In the genomic region with DNA sequence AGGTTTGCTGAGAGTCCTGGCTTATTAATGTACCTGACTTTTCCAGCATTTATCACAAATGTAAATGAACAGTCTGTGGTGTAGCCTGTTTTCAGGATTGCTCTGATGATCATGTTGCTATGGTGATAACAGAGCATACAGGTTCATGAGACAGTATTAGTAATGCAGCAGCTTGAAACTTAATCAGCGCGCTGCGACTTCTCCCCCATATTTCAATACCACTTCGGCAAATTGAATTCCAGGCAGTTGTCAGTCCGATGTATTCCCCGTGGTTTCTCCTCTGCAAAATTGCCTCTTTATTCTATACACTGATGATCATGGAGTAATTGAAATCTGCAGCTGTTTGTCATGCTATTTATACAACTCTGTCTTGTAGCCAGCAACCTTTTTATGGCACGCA, we compare ENCODE assay signal across 26 cellular contexts.
DNase-seq lines count a peak whose midpoint lies in the region.
"Had no signal": no experiment of that assay in that cellular context is flagged by ENCODE, and none has a peak within 500 bp of the region (broad histone marks: within the 10 kb centered on the region; RNA-seq: fewer than 3 reads in every experiment).

No MANE protein-coding gene starts in this region.

- in situ Hi-C loops in G401 (cut with HindIII; ENCODE audit: low sequenced_read_pairs), result no loop called here

- no peaks in the 10 kb centered on the region for H3K36me3 Mint-ChIP-seq in activated CD4-positive, alpha-beta memory T cell treated with anti-CD3 and anti-CD28 coated beads, Interleukin-2, amount 10 ng/mL, durations not matched to agents 7 days and 5 days (ENCODE audit: low read depth)
- H3K36me3 Mint-ChIP-seq: activated naive CD4-positive, alpha-beta T cell treated with anti-CD3 and anti-CD28 coated beads, Interleukin-2, amount 10 ng/mL, durations not matched to agents 7 days and 5 days; memory B cell; naive thymus-derived CD4-positive, alpha-beta T cell had no signal

- H3K4me1 Mint-ChIP-seq in activated CD4-positive, alpha-beta memory T cell treated with anti-CD3 and anti-CD28 coated beads, Interleukin-2, amount 10 ng/mL, durations not matched to agents 7 days and 5 days, result no peaks in the 10 kb centered on the region
- H3K4me1 Mint-ChIP-seq: activated naive CD4-positive, alpha-beta T cell treated with anti-CD3 and anti-CD28 coated beads, Interleukin-2, amount 10 ng/mL, durations not matched to agents 7 days and 5 days; central memory CD8-positive, alpha-beta T cell; memory B cell; naive thymus-derived CD4-positive, alpha-beta T cell had no signal

- no peak overlapping the region for H3K27ac Mint-ChIP-seq in activated CD4-positive, alpha-beta memory T cell treated with anti-CD3 and anti-CD28 coated beads, Interleukin-2, amount 10 ng/mL, durations not matched to agents 7 days and 5 days
- H3K27ac Mint-ChIP-seq: activated CD8-positive, alpha-beta T cell treated with anti-CD3 and anti-CD28 coated beads, Interleukin-2, amount 10 ng/mL, durations not matched to agents 7 days and 5 days; activated naive CD4-positive, alpha-beta T cell treated with anti-CD3 and anti-CD28 coated beads, Interleukin-2, amount 10 ng/mL, durations not matched to agents 7 days and 5 days; memory B cell; naive thymus-derived CD4-positive, alpha-beta T cell had no signal

- CTCF ChIA-PET in activated CD4-positive, alpha-beta memory T cell treated with anti-CD3 and anti-CD28 coated beads, Interleukin-2, amount 10 ng/mL, durations not matched to agents 7 days and 5 days (lab: Charles Lee), result no interaction called here

- H3K4me3 Mint-ChIP-seq in activated CD4-positive, alpha-beta memory T cell treated with anti-CD3 and anti-CD28 coated beads, Interleukin-2, amount 10 ng/mL, durations not matched to agents 7 days and 5 days, result no peak overlapping the region
- H3K4me3 Mint-ChIP-seq: activated CD8-positive, alpha-beta T cell treated with anti-CD3 and anti-CD28 coated beads, Interleukin-2, amount 10 ng/mL, durations not matched to agents 7 days and 5 days; activated naive CD4-positive, alpha-beta T cell treated with anti-CD3 and anti-CD28 coated beads, Interleukin-2, amount 10 ng/mL, durations not matched to agents 7 days and 5 days; activated T-cell treated with anti-CD3 and anti-CD28 coated beads, Interleukin-2, amount 50 U/mL, for 4 hours; central memory CD8-positive, alpha-beta T cell; memory B cell; naive thymus-derived CD4-positive, alpha-beta T cell had no signal

- DNase-seq in DMS53 (lab: John Stamatoyannopoulos, UW), result peak; percentile 4
- no peak for DNase-seq in DMS53 treated with DMSO at 0.1 percent for 48 hours (lab: John Stamatoyannopoulos, UW; ENCODE audit: unreplicated experiment)
- peak; percentile 64 for DNase-seq in NCI-H146 (lab: John Stamatoyannopoulos, UW)
- peak; percentile 6 for DNase-seq in NCI-H774 (lab: John Stamatoyannopoulos, UW)
- peak; percentile 30 for DNase-seq in kidney tubule cell (ENCODE audit: low spot score)
- no peak for DNase-seq in activated CD4-positive, alpha-beta memory T cell treated with anti-CD3 and anti-CD28 coated beads, Interleukin-2, amount 10 ng/mL, durations not matched to agents 7 days and 5 days
- DNase-seq in G401 (ENCODE audit: low spot score), result no peak
- DNase-seq in activated effector memory CD4-positive, alpha-beta T cell treated with anti-CD3 and anti-CD28 coated beads, Interleukin-2, amount 50 U/mL, for 16 hours, result no peak
- DNase-seq: activated CD8-positive, alpha-beta T cell treated with anti-CD3 and anti-CD28 coated beads, Interleukin-2, amount 10 ng/mL, durations not matched to agents 7 days and 5 days; activated naive CD4-positive, alpha-beta T cell treated with anti-CD3 and anti-CD28 coated beads, Interleukin-2, amount 10 ng/mL, durations not matched to agents 7 days and 5 days; activated T-cell treated with anti-CD3 and anti-CD28 coated beads, Interleukin-2, amount 50 U/mL, for 4 hours; anterior cingulate cortex; COR-L47; dorsolateral prefrontal cortex; erythroblast; Kasumi-1; kidney glomerular epithelial cell; naive thymus-derived CD4-positive, alpha-beta T cell; NCI-H1048; NK-92 treated with Interleukin-12 subunit alpha and Interleukin-12 subunit beta, amount 100 ng/mL, for 24 hours; right cardiac atrium; stimulated activated CD4-positive, alpha-beta T cell treated with anti-CD3 and anti-CD28 coated beads, Interleukin-12 subunit alpha, Interleukin-12 subunit beta, amount 100 ng/mL, for 4 hours; SW 1271; upper lobe of left lung had no signal

- H3K27me3 Mint-ChIP-seq in activated CD4-positive, alpha-beta memory T cell treated with anti-CD3 and anti-CD28 coated beads, Interleukin-2, amount 10 ng/mL, durations not matched to agents 7 days and 5 days, result no peaks in the 10 kb centered on the region
- H3K27me3 Mint-ChIP-seq: activated naive CD4-positive, alpha-beta T cell treated with anti-CD3 and anti-CD28 coated beads, Interleukin-2, amount 10 ng/mL, durations not matched to agents 7 days and 5 days had no signal

- POLR2A ChIA-PET in activated CD4-positive, alpha-beta memory T cell treated with anti-CD3 and anti-CD28 coated beads, Interleukin-2, amount 10 ng/mL, durations not matched to agents 7 days and 5 days (lab: Charles Lee), result no interaction called here

- H3K9me3 Mint-ChIP-seq in activated CD4-positive, alpha-beta memory T cell treated with anti-CD3 and anti-CD28 coated beads, Interleukin-2, amount 10 ng/mL, durations not matched to agents 7 days and 5 days, result no peaks in the 10 kb centered on the region
- H3K9me3 Mint-ChIP-seq: activated naive CD4-positive, alpha-beta T cell treated with anti-CD3 and anti-CD28 coated beads, Interleukin-2, amount 10 ng/mL, durations not matched to agents 7 days and 5 days; activated T-cell treated with anti-CD3 and anti-CD28 coated beads, Interleukin-2, amount 50 U/mL, for 4 hours; central memory CD8-positive, alpha-beta T cell; memory B cell had no signal

Comparison
In these comparisons a context has a peak if more than half of its experiments do, and no peak if none do; other contexts are left out.
1. DNase-seq: peak in DMS53 (single experiment), NCI-H146 (single experiment), NCI-H774 (single experiment) and kidney tubule cell (single experiment); none in DMS53 treated with DMSO at 0.1 percent for 48 hours (single experiment), activated CD4-positive, alpha-beta memory T cell treated with anti-CD3 and anti-CD28 coated beads, Interleukin-2, amount 10 ng/mL, durations not matched to agents 7 days and 5 days (single experiment), G401 (single experiment) and activated effector memory CD4-positive, alpha-beta T cell treated with anti-CD3 and anti-CD28 coated beads, Interleukin-2, amount 50 U/mL, for 16 hours (single experiment).